ENCODE assay signal across 8 cellular contexts in the genomic region with DNA sequence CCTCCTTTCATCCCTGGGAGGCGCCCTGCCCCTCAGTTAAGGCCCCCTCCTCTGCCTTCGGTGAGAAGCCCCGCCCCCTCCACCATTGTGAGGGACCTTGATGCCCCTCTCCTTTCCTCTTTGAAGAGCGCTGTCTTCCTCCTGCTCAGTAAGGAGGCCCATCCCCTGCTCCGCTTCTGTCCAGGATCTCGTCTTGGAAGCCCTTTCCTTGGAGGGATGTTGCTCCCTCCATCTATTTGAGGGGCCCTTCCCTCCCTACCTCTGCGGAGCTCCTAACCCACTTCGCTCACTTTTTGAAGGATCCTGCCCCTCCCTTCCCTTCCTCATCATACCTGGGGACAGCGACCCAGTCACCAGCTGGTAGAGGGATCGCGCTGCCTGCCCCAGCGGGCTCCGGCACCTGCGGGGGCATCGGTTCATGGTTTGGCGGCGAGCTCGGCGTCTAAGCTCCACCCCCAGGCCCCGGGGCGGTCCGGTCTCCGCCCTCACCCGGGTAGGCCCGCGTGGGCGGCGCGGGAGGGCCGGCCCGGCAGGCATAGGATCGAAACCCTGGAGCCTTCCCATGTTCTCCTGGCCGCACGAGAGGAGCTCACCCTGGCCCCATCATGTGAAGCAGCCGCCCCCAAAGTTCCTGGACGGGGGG. TPM values are rescaled to one million over a fixed set of nuclear protein-coding genes. Genes with fewer than 3 reads are reported as not detected.
DNase-seq lines count a peak whose midpoint lies in the region; ATAC-seq, FAIRE-seq and TF ChIP-seq lines count a peak whose summit lies in the region.

No MANE protein-coding gene starts in this region.

- H3K79me2 ChIP-seq in GM23248 (ENCODE audit: insufficient read depth) (no peaks in the 10 kb centered on the region), keratinocyte (ENCODE audit: control insufficient read depth, insufficient read depth, low read length) (no peaks in the 10 kb centered on the region)

- in situ Hi-C loops in GM23248 (cut with MboI) = no loop called here

- no peaks in the 10 kb centered on the region for H3K9me3 ChIP-seq in A549
- no peaks in the 10 kb centered on the region for H3K9me3 ChIP-seq in GM23248 (ENCODE audit: low read depth)
- no peaks in the 10 kb centered on the region for H3K9me3 ChIP-seq in keratinocyte (ENCODE audit: control insufficient read depth, low read depth, low read length)

- H3K4me2 ChIP-seq in A549 = peak overlapping the region; percentile 71
- H3K4me2 ChIP-seq in GM23248 (ENCODE audit: unreplicated experiment) = peak overlapping the region; percentile 92
- peak overlapping the region; percentile 58 for H3K4me2 ChIP-seq in keratinocyte (ENCODE audit: control insufficient read depth, extremely low read depth, insufficient read depth, low read depth, low read length)

- H3K4me1 ChIP-seq in A549 (peaks cover 20% of the 10 kb centered on the region), GM23248 (ENCODE audit: insufficient read depth) (no peaks in the 10 kb centered on the region), keratinocyte (ENCODE audit: control insufficient read depth, extremely low read depth, insufficient read depth, low read length) (peaks cover 16% of the 10 kb centered on the region)

- H3F3A ChIP-seq in GM23248 (ENCODE audit: insufficient read depth) = no peaks in the 10 kb centered on the region

- DNase-seq in A549 (ENCODE audit: low read depth in 1 of 2, low spot score in 1 of 2) (no peak), GM23248 (peak; percentile 65), T-helper 9 cell (peak; percentile 61), cardiac fibroblast (ENCODE audit: low read depth in 2 of 2) (peak in 1 of 2 donors; percentile 48), keratinocyte (ENCODE audit: low read depth, low spot score) (no peak), NCI-H187 (lab: John Stamatoyannopoulos, UW) (no peak)
- DNase-seq in stimulated activated CD4-positive, alpha-beta T cell treated with anti-CD3 and anti-CD28 coated beads, Interleukin-4, amount 100 ng/mL, for 4 hours = peak; percentile 63 to 64

- no peak for TF ChIP-seq POLR2A in A549 (IDR thresholded peaks at IDR 0.05; ENCODE audit: low read length)

- CTCF ChIA-PET in A549 (lab: Yijun Ruan, JAX) = interaction anchor here (0.6 to 15.4 kb wide), 23 partner anchors 11 to 483 kb away, joined by 3 to 379 read pairs (median 11); partner anchors contain the start of genes NPM3 and OGA

- TF ChIP-seq EP300 in A549 (IDR thresholded peaks at IDR 0.05) = no peak

- peak in 1 of 2 experiments; percentile 38; a peak in 3 of 6 replicates for ATAC-seq in A549
- no peak for ATAC-seq in HG02759 (IDR thresholded peaks at IDR 0.05; ENCODE audit: unreplicated experiment)

- no peak for TF ChIP-seq RAD21 in A549 (conservative IDR thresholded peaks at IDR 0.05 in 1 of 2, IDR thresholded peaks at IDR 0.05 in 1 of 2)

- H4K20me1 ChIP-seq in GM23248 (ENCODE audit: insufficient read depth) (no peaks in the 10 kb centered on the region), keratinocyte (ENCODE audit: control insufficient read depth, extremely low read depth, insufficient read depth, low read length) (peaks cover 10% of the 10 kb centered on the region)

- H3K4me3 ChIP-seq in A549 (peak overlapping the region; percentile 38), GM23248 (peak overlapping the region; percentile 67), cardiac fibroblast (replicated peaks in 1 of 2; ENCODE audit: low read depth in 2 of 2, low read length in 2 of 2) (peak overlapping the region; percentile 23 to 32), keratinocyte (ENCODE audit: control insufficient read depth in 2 of 3, extremely low read depth in 1 of 3, insufficient read depth in 2 of 3, low read depth in 1 of 3, low read length in 3 of 3) (peak overlapping the region in 1 of 3 experiments; percentile 38)

- peaks cover 6% of the 10 kb centered on the region for H3K9me1 ChIP-seq in keratinocyte (ENCODE audit: control insufficient read depth, extremely low read depth, insufficient read depth, low read length)

- no peak for FAIRE-seq in A549 (lab: Jason Lieb, UNC)
- FAIRE-seq in keratinocyte (lab: Jason Lieb, UNC) = no peak

- TF ChIP-seq CTCF in A549 (IDR thresholded peaks at IDR 0.05) (no peak), cardiac fibroblast (IDR thresholded peaks at IDR 0.05; ENCODE audit: low read depth, low read length) (no peak), keratinocyte (optimal IDR thresholded peaks at IDR 0.05 in 1 of 3, IDR thresholded peaks at IDR 0.05 in 1 of 3, conservative IDR thresholded peaks at IDR 0.05 in 1 of 3; ENCODE audit: extremely low read depth in 1 of 3, insufficient read depth in 2 of 3, low read length in 3 of 3) (no peak)

- 80% methylated on average over 18 of the region's 36 CpGs for WGBS in A549 (ENCODE audit: missing lambda C conversion rate)
- WGBS in GM23248 (ENCODE audit: low coverage in 1 of 2, low lambda C conversion rate in 2 of 2, missing lambda C conversion rate in 2 of 2), 2 experiments = 21 to 26% methylated on average over 30 to 34 of the region's 36 CpGs

- H3K27ac ChIP-seq in A549 = peak overlapping the region; percentile 29 to 77; a peak in 4 of 6 replicates
- no peak overlapping the region for H3K27ac ChIP-seq in GM23248
- no peak overlapping the region for H3K27ac ChIP-seq in keratinocyte (ENCODE audit: control insufficient read depth, insufficient read depth, low read length)

- dilution Hi-C loops in keratinocyte (cut with MboI; ENCODE audit: extremely low pct_ligation_motif_present, low sequenced_read_pairs) = no loop called here

- no peak overlapping the region for H3K9ac ChIP-seq in GM23248
- H3K9ac ChIP-seq in keratinocyte (ENCODE audit: control insufficient read depth, extremely low read depth, insufficient read depth, low read length) = no peak overlapping the region

- POLR2A ChIA-PET in A549 (lab: Yijun Ruan, JAX) = interaction anchor here (1.2 kb wide), 1 partner anchor 275 kb away, joined by 3 read pairs; no protein-coding TSS in a partner anchor

- H2AFZ ChIP-seq in GM23248 = no peak overlapping the region
- no peak overlapping the region for H2AFZ ChIP-seq in keratinocyte (ENCODE audit: control insufficient read depth, low read length)

- no peaks in the 10 kb centered on the region for H3K27me3 ChIP-seq in GM23248 (replicated peaks; ENCODE audit: insufficient read depth)
- no peaks in the 10 kb centered on the region for H3K27me3 ChIP-seq in keratinocyte (ENCODE audit: control insufficient read depth, extremely low read depth, insufficient read depth, low read length)

- no peaks in the 10 kb centered on the region for H3K9me2 ChIP-seq in GM23248 (ENCODE audit: insufficient read depth)

- H3K36me3 ChIP-seq in GM23248 (ENCODE audit: low read depth) = no peaks in the 10 kb centered on the region
- H3K36me3 ChIP-seq in keratinocyte (ENCODE audit: control insufficient read depth in 2 of 2, extremely low read depth in 1 of 2, insufficient read depth in 2 of 2, low read length in 2 of 2) = no peaks in the 10 kb centered on the region

RNA-seq across cellular contexts. Expression of gene KCNIP2, which starts 4.1 kb away (rescaled TPM):
- polyA plus RNA-seq in A549 (2011; rRNA removed) (0.88 and 1.3 TPM in 2 replicates), A549 (2017; fragmentation: RNase III; extraction: RNeasy Plus Mini Kit Qiagen cat#74134 plus additional on column Dnase treatment) (1.1 to 1.7 TPM (median 1.3 TPM) in 3 replicates), GM23248 (2016; fragmentation: Nextera tagmentation; extraction: Ambion mirVana) (0.15 and 0.24 TPM in 2 replicates), keratinocyte (0.17 to 0.71 TPM (median 0.41 TPM) in 3 replicates)
- polyA plus RNA-seq in A549 (2012; cell fraction: cytosol; rRNA removed) = 0.35 and 0.46 TPM in 2 replicates
- polyA plus RNA-seq in A549 (2012; cell fraction: nucleus; rRNA removed) = 2.2 and 3.2 TPM in 2 replicates
- polyA minus RNA-seq in A549 (2011; rRNA and poly(A)+ RNA removed) = 1.6 and 3.1 TPM in 2 replicates
- 0.22 TPM in 1 of 2 replicates, not detected in the other for total RNA-seq in GM23248 (2014; rRNA removed; shearing (Covaris generic))
- 0.89 TPM for polyA plus RNA-seq in keratinocyte (2011; ENCODE audit: low read depth)
- not detected in 2 replicates for polyA plus RNA-seq in keratinocyte (2011; cell fraction: cytosol; rRNA removed)
- 2.4 and 3.6 TPM in 2 replicates for polyA plus RNA-seq in keratinocyte (2011; cell fraction: nucleus; rRNA removed)
- 0.23 and 0.66 TPM in 2 replicates for polyA plus RNA-seq in keratinocyte (2012; ENCODE audit: low replicate concordance)
- 0.49 to 1.6 TPM (median 1.4 TPM) in 3 replicates for polyA minus RNA-seq in keratinocyte
- not detected for polyA minus RNA-seq in keratinocyte (2011; cell fraction: cytosol; rRNA and poly(A)+ RNA removed)
- 1.8 and 7.7 TPM in 2 replicates for polyA minus RNA-seq in keratinocyte (2011; cell fraction: nucleus; rRNA and poly(A)+ RNA removed)

RNA-seq across cellular contexts. Expression of gene OGA, which starts 21.3 kb away (rescaled TPM):
- polyA plus RNA-seq in A549 (2011; rRNA removed) (79.1 and 84.5 TPM in 2 replicates), A549 (2017; fragmentation: RNase III; extraction: RNeasy Plus Mini Kit Qiagen cat#74134 plus additional on column Dnase treatment) (40.3 to 50.7 TPM (median 46.5 TPM) in 3 replicates), GM23248 (2016; fragmentation: Nextera tagmentation; extraction: Ambion mirVana) (35.2 and 42.5 TPM in 2 replicates), keratinocyte (47.0 to 104 TPM (median 67.2 TPM) in 3 replicates)
- 13.2 and 13.9 TPM in 2 replicates for polyA plus RNA-seq in A549 (2012; cell fraction: cytosol; rRNA removed)
- polyA plus RNA-seq in A549 (2012; cell fraction: nucleus; rRNA removed) = 21.1 and 34.5 TPM in 2 replicates
- 22.5 and 23.8 TPM in 2 replicates for polyA minus RNA-seq in A549 (2011; rRNA and poly(A)+ RNA removed)
- total RNA-seq in GM23248 (2014; rRNA removed; shearing (Covaris generic)) = 73.6 and 78.0 TPM in 2 replicates
- polyA plus RNA-seq in keratinocyte (2011; ENCODE audit: low read depth) = 140 TPM
- polyA plus RNA-seq in keratinocyte (2011; cell fraction: cytosol; rRNA removed) = 24.2 and 48.7 TPM in 2 replicates
- polyA plus RNA-seq in keratinocyte (2011; cell fraction: nucleus; rRNA removed) = 172 and 208 TPM in 2 replicates
- 60.5 and 103 TPM in 2 replicates for polyA plus RNA-seq in keratinocyte (2012; ENCODE audit: low replicate concordance)
- polyA minus RNA-seq in keratinocyte = 41.9 to 134 TPM (median 45.3 TPM) in 3 replicates
- 31.8 TPM for polyA minus RNA-seq in keratinocyte (2011; cell fraction: cytosol; rRNA and poly(A)+ RNA removed)
- 83.5 and 158 TPM in 2 replicates for polyA minus RNA-seq in keratinocyte (2011; cell fraction: nucleus; rRNA and poly(A)+ RNA removed)

RNA-seq across cellular contexts. Expression of gene NPM3, which starts 56.3 kb away (rescaled TPM):
- 41.5 and 45.0 TPM in 2 replicates for polyA plus RNA-seq in A549 (2011; rRNA removed)
- 160 and 182 TPM in 2 replicates for polyA plus RNA-seq in A549 (2012; cell fraction: cytosol; rRNA removed)
- polyA plus RNA-seq in A549 (2012; cell fraction: nucleus; rRNA removed) = 131 and 168 TPM in 2 replicates
- polyA plus RNA-seq in A549 (2017; fragmentation: RNase III; extraction: RNeasy Plus Mini Kit Qiagen cat#74134 plus additional on column Dnase treatment) = 96.3 to 101 TPM (median 99.1 TPM) in 3 replicates
- polyA minus RNA-seq in A549 (2011; rRNA and poly(A)+ RNA removed) = 55.0 and 61.2 TPM in 2 replicates
- total RNA-seq in GM23248 (2014; rRNA removed; shearing (Covaris generic)) = 62.0 and 69.6 TPM in 2 replicates
- 2.9 and 4.1 TPM in 2 replicates for polyA plus RNA-seq in GM23248 (2016; fragmentation: Nextera tagmentation; extraction: Ambion mirVana)
- 71.6 to 87.7 TPM (median 77.2 TPM) in 3 replicates for polyA plus RNA-seq in keratinocyte
- polyA plus RNA-seq in keratinocyte (2011; ENCODE audit: low read depth) = 36.5 TPM
- 55.9 and 96.8 TPM in 2 replicates for polyA plus RNA-seq in keratinocyte (2011; cell fraction: cytosol; rRNA removed)
- polyA plus RNA-seq in keratinocyte (2011; cell fraction: nucleus; rRNA removed) = 35.1 and 50.2 TPM in 2 replicates
- polyA plus RNA-seq in keratinocyte (2012; ENCODE audit: low replicate concordance) = 61.6 and 114 TPM in 2 replicates
- polyA minus RNA-seq in keratinocyte = 53.6 to 89.6 TPM (median 55.0 TPM) in 3 replicates
- polyA minus RNA-seq in keratinocyte (2011; cell fraction: cytosol; rRNA and poly(A)+ RNA removed) = 35.5 TPM
- polyA minus RNA-seq in keratinocyte (2011; cell fraction: nucleus; rRNA and poly(A)+ RNA removed) = 7.4 and 10.2 TPM in 2 replicates

Comparison
In these comparisons a context has a peak if more than half of its experiments do, and no peak if none do; other contexts are left out.
1. DNase-seq: peak in GM23248 (single experiment), T-helper 9 cell (single experiment) and stimulated activated CD4-positive, alpha-beta T cell treated with anti-CD3 and anti-CD28 coated beads, Interleukin-4, amount 100 ng/mL, for 4 hours (2 of 2); none in A549 (0 of 2), keratinocyte (single experiment) and NCI-H187 (0 of 2).
2. H3K27ac ChIP-seq: peak in A549 (2 of 2); none in GM23248 (single experiment) and keratinocyte (single experiment).
3. Peak in every context shown above with its lines, with median percentiles within 50 percentile points of each other: H3K4me2 ChIP-seq.